In genomic region chr10:105138287-105138854, GRCh38 we compare ENCODE assay signal across 20 cellular contexts.
DNase-seq lines count a peak whose midpoint lies in the region; ATAC-seq and TF ChIP-seq lines count a peak whose summit lies in the region.
"Had no signal": no experiment of that assay in that cellular context is flagged by ENCODE, and none has a peak within 500 bp of the region (broad histone marks: within the 10 kb centered on the region; RNA-seq: fewer than 3 reads in every experiment).

No MANE protein-coding gene starts in this region.

- intact Hi-C loops in Right ventricle myocardium inferior (cut with DNase I) (loop anchor here (2.0 to 10.0 kb wide), 5 partner anchors 99 to 604 kb away; no protein-coding TSS in a partner anchor), left cardiac atrium (cut with DNase I) (no loop called here), heart right ventricle (cut with DNase I) (loop anchor here in 1 of 10 donors (5.0 kb wide), 1 partner anchor 129 kb away; no protein-coding TSS in a partner anchor), MCF 10A (cut with micrococcal nuclease) (no loop called here)

- no peak overlapping the region for H3K4me3 ChIP-seq in heart right ventricle

- BruUV-seq in MCF 10A (replicated peaks; lab: Mats Ljungman, UMichigan), result no TSS peak

- no peak overlapping the region for H3K27ac Mint-ChIP-seq in MCF 10A (ENCODE audit: low read depth, unreplicated experiment)
- H3K27ac Mint-ChIP-seq: CD8-positive, alpha-beta memory T cell had no signal

- ATAC-seq in Right ventricle myocardium inferior (peak; percentile 86), left cardiac atrium (no peak), heart right ventricle (peak in 6 of 8 donors; percentile 30 to 79 (median 74)), GM21825 (IDR thresholded peaks at IDR 0.05; ENCODE audit: unreplicated experiment) (no peak), HG02885 (IDR thresholded peaks at IDR 0.05; ENCODE audit: poor library complexity, unreplicated experiment) (no peak)

- no peaks in the 10 kb centered on the region for H3K36me3 ChIP-seq in heart right ventricle

- no peaks in the 10 kb centered on the region for H3K27me3 ChIP-seq in heart right ventricle

- no peaks in the 10 kb centered on the region for H3K9me3 ChIP-seq in heart right ventricle

- H3K4me3 Mint-ChIP-seq in MCF 10A (ENCODE audit: unreplicated experiment), result no peak overlapping the region
- H3K4me3 Mint-ChIP-seq: CD8-positive, alpha-beta memory T cell had no signal

- POLR2A ChIA-PET in MCF 10A (lab: Yijun Ruan, JAX), result no interaction called here

- TF ChIP-seq CTCF in heart right ventricle (IDR thresholded peaks at IDR 0.05), result no peak
- TF ChIP-seq CTCF in MCF 10A (IDR thresholded peaks at IDR 0.05; ENCODE audit: unreplicated experiment), result no peak

- H3K27ac ChIP-seq in heart right ventricle, result peak overlapping the region in 3 of 10 donors; percentile 4 to 48 (median 25)
- H3K27ac ChIP-seq: C4-2B, RWPE1 had no signal

- H3K36me3 Mint-ChIP-seq in MCF 10A (ENCODE audit: insufficient read depth, unreplicated experiment), result no peaks in the 10 kb centered on the region
- H3K36me3 Mint-ChIP-seq: CD8-positive, alpha-beta memory T cell had no signal

- peak; percentile 65 for DNase-seq in Right ventricle myocardium inferior (ENCODE audit: missing footprints)
- DNase-seq in left cardiac atrium, result no peak
- peak; percentile 19 for DNase-seq in NCI-H69 (lab: John Stamatoyannopoulos, UW)
- peak in 1 of 2 donors; percentile 55 for DNase-seq in heart right ventricle
- DNase-seq in putamen (ENCODE audit: low spot score), result peak; percentile 20
- DNase-seq in MCF 10A (ENCODE audit: unreplicated experiment), result no peak
- DNase-seq: AML-193; Calu3; CD8-positive, alpha-beta memory T cell; DMS153; GDM1; Karpas-422; NCI-H1436; NCI-H2029; NCI-H2171; NCI-H526 treated with DMSO at 0.1 percent for 48 hours had no signal

- H3K27me3 Mint-ChIP-seq in MCF 10A (ENCODE audit: insufficient read depth, unreplicated experiment), result no peaks in the 10 kb centered on the region

- peaks cover 8% of the 10 kb centered on the region for H3K9me3 Mint-ChIP-seq in MCF 10A (ENCODE audit: unreplicated experiment)

- H3K4me1 ChIP-seq in heart right ventricle, result no peaks in the 10 kb centered on the region

- H3K4me1 Mint-ChIP-seq in MCF 10A (ENCODE audit: insufficient read depth, unreplicated experiment), result no peaks in the 10 kb centered on the region
- H3K4me1 Mint-ChIP-seq: CD8-positive, alpha-beta memory T cell had no signal

- 42 to 51% methylated on average over 6 of the region's 6 CpGs for whole genome bisulfite sequencing in heart right ventricle, 2 donors

- CTCF ChIA-PET in MCF 10A (lab: Yijun Ruan, JAX), result interaction anchor here (0.7 kb wide), 1 partner anchor 41 kb away, joined by 3 read pairs; no protein-coding TSS in a partner anchor

Comparison
In these comparisons a context has a peak if more than half of its experiments do, and no peak if none do; other contexts are left out.
1. ATAC-seq: peak in Right ventricle myocardium inferior (single experiment) and heart right ventricle (6 of 8); none in left cardiac atrium (0 of 2), GM21825 (single experiment) and HG02885 (single experiment).
2. DNase-seq: peak in Right ventricle myocardium inferior (single experiment), NCI-H69 (single experiment) and putamen (single experiment); none in left cardiac atrium (single experiment) and MCF 10A (single experiment).